In genomic region chr4:3862640-3863420, GRCh38 we compare ENCODE assay signal across 18 cellular contexts.
DNase-seq lines count a peak whose midpoint lies in the region; ATAC-seq and TF ChIP-seq lines count a peak whose summit lies in the region.
"Had no signal": no experiment of that assay in that cellular context is flagged by ENCODE, and none has a peak within 500 bp of the region (broad histone marks: within the 10 kb centered on the region; RNA-seq: fewer than 3 reads in every experiment).

No MANE protein-coding gene starts in this region.

- intact Hi-C loops in left ventricle myocardium superior (cut with micrococcal nuclease) = no loop called here

- peak; percentile 15 for DNase-seq in NCI-H1436 (lab: John Stamatoyannopoulos, UW)
- DNase-seq in NCI-H1436 treated with DMSO at 0.1 percent for 48 hours (lab: John Stamatoyannopoulos, UW) = no peak
- peak; percentile 15 for DNase-seq in RPMI8226
- no peak for DNase-seq in left ventricle myocardium superior
- DNase-seq in omental fat pad (ENCODE audit: low spot score) = no peak
- DNase-seq: activated T-cell treated with anti-CD3 and anti-CD28 coated beads, Interleukin-2, amount 50 U/mL, for 4 hours; HFFc6; Kasumi-1; naive thymus-derived CD4-positive, alpha-beta T cell; NCI-H187 treated with DMSO at 0.1 percent for 48 hours; retina; stimulated activated CD4-positive, alpha-beta T cell treated with anti-CD3 and anti-CD28 coated beads, Interleukin-4, amount 100 ng/mL, for 1 hour; T-helper 9 cell; thyroid gland had no signal

- no peak for TF ChIP-seq CTCF in omental fat pad (IDR thresholded peaks at IDR 0.05)

- peak; percentile 67 for ATAC-seq in left ventricle myocardium superior
- peak; percentile 20 for ATAC-seq in omental fat pad (ENCODE audit: low FRiP score)
- ATAC-seq in HG03432 (IDR thresholded peaks at IDR 0.05; ENCODE audit: unreplicated experiment) = no peak
- ATAC-seq in GM18858 (IDR thresholded peaks at IDR 0.05; ENCODE audit: unreplicated experiment) = no peak
- ATAC-seq in HG03342 (IDR thresholded peaks at IDR 0.05; ENCODE audit: unreplicated experiment) = no peak
- ATAC-seq: activated T-cell treated with anti-CD3 and anti-CD28 coated beads, Interleukin-2, amount 50 U/mL, for 4 hours; left lobe of liver; naive thymus-derived CD4-positive, alpha-beta T cell had no signal

Comparison
In these comparisons a context has a peak if more than half of its experiments do, and no peak if none do; other contexts are left out.
1. DNase-seq: peak in NCI-H1436 (single experiment) and RPMI8226 (single experiment); none in NCI-H1436 treated with DMSO at 0.1 percent for 48 hours (single experiment), left ventricle myocardium superior (single experiment) and omental fat pad (single experiment).
2. ATAC-seq: peak in left ventricle myocardium superior (single experiment) and omental fat pad (single experiment); none in HG03432 (single experiment), GM18858 (single experiment) and HG03342 (single experiment).